ENCODE assay signal across 8 cellular contexts in the genomic region with DNA sequence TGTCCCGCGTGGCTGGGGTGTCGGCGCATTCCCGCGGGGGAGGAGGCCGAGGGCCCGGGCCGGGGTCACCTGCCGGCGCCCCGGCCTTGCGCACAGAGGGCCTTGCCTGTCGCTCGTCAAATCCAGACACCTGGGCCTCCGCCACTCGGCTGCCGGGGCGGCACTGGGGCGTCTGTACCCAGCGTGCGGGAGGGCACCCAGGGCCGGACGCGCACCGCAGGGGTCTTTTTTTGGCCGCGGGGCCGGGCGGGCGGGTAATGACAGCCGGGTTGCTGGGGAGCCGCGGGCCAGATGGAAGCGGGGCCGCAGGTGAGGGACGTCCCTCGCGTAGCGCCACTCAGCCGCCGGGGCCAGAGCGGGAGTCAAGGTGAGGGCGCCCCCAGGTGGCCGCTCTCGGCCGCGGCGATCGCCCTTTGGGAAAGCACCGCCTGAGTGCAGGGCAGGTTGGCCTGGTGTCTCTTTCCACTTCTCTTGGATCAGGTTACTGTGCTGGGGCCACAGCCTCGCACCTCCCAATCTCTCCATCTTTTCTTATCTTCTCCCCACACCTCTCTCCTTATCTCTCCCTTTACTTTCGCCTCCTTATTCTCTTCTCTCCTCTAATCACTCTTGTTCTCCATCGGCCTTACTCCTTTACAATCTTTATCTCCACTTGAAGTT. TPM values are rescaled to one million over a fixed set of nuclear protein-coding genes. Genes with fewer than 3 reads are reported as not detected.
DNase-seq lines count a peak whose midpoint lies in the region; ATAC-seq, FAIRE-seq and TF ChIP-seq lines count a peak whose summit lies in the region.

No MANE protein-coding gene starts in this region.

- H3K36me3 ChIP-seq in endothelial cell of umbilical vein (ENCODE audit: control insufficient read depth in 2 of 2, extremely low read depth in 1 of 2, insufficient read depth in 2 of 2, low read length in 2 of 2): peaks cover 4 to 17% of the 10 kb centered on the region in 2 experiments

- POLR2A ChIA-PET in endothelial cell of umbilical vein (lab: Charles Lee): no interaction called here

- H3K79me2 ChIP-seq in endothelial cell of umbilical vein (ENCODE audit: control insufficient read depth, insufficient read depth, low read length): peaks cover 46% of the 10 kb centered on the region

- H4K20me1 ChIP-seq in endothelial cell of umbilical vein (replicated peaks; ENCODE audit: control insufficient read depth, extremely low read depth, insufficient read depth, low read length): no peaks in the 10 kb centered on the region

- peak; percentile 80 for FAIRE-seq in endothelial cell of umbilical vein (lab: Jason Lieb, UNC)

- no peaks in the 10 kb centered on the region for H3K9me1 ChIP-seq in endothelial cell of umbilical vein (replicated peaks; ENCODE audit: control insufficient read depth, extremely low read depth, insufficient read depth, low read length)

- H3K4me3 ChIP-seq in endothelial cell of umbilical vein (replicated peaks in 1 of 3; ENCODE audit: insufficient read depth in 1 of 3, low read depth in 1 of 3, low read length in 3 of 3) (peak overlapping the region; percentile 39 to 60 (median 59)), mononuclear cell (ENCODE audit: low read length) (peak overlapping the region; percentile 16)

- CTCF ChIA-PET in endothelial cell of umbilical vein (lab: Charles Lee): interaction anchor here (1.4 to 9.3 kb wide), 4 partner anchors 10 to 25 kb away, joined by 4 to 138 read pairs (median 56); no protein-coding TSS in a partner anchor

- intact Hi-C loops in endothelial cell of umbilical vein (cut with micrococcal nuclease): loop anchor here (2.0 to 5.0 kb wide), 2 partner anchors 24 to 181 kb away; a partner anchor contains a TSS

- TF ChIP-seq CTCF in endothelial cell of umbilical vein (IDR thresholded peaks at IDR 0.05; ENCODE audit: extremely low read depth in 1 of 2, insufficient read depth in 1 of 2, low read depth in 1 of 2, low read length in 2 of 2): peak; percentile 82 to 98

- H3K9me3 ChIP-seq in endothelial cell of umbilical vein (replicated peaks; ENCODE audit: control insufficient read depth, insufficient read depth, low read length) (no peaks in the 10 kb centered on the region), mononuclear cell (ENCODE audit: low read depth, low read length) (no peaks in the 10 kb centered on the region)

- no peak for TF ChIP-seq POLR2A in endothelial cell of umbilical vein (IDR thresholded peaks at IDR 0.05; ENCODE audit: low read depth, low read length)

- DNase-seq in 8988T: peak; percentile 73
- peak; percentile 20 to 58 for DNase-seq in NCI-H1930 (lab: John Stamatoyannopoulos, UW)
- peak; percentile 82 for DNase-seq in activated T-cell treated with anti-CD3 and anti-CD28 coated beads for 1 hour (ENCODE audit: low read depth)
- peak; percentile 78 for DNase-seq in endothelial cell of umbilical vein (ENCODE audit: low read depth, low spot score)
- peak; percentile 68 to 69 for DNase-seq in stimulated activated CD8-positive, alpha-beta memory T cell treated with anti-CD3 and anti-CD28 coated beads, Interleukin-4, amount 100 ng/mL, for 4 hours (ENCODE audit: low read depth in 2 of 2, low spot score in 1 of 2)
- no peak for DNase-seq in NCI-H446 (lab: John Stamatoyannopoulos, UW)

- dilution Hi-C loops in endothelial cell of umbilical vein (cut with MboI; ENCODE audit: extremely low pct_ligation_motif_present, low sequenced_read_pairs): no loop called here

- no peak overlapping the region for H2AFZ ChIP-seq in endothelial cell of umbilical vein (ENCODE audit: low read depth, low read length)

- no peaks in the 10 kb centered on the region for H3K27me3 ChIP-seq in endothelial cell of umbilical vein (ENCODE audit: control insufficient read depth in 2 of 2, insufficient read depth in 2 of 2, low read length in 2 of 2)
- H3K27me3 ChIP-seq in mononuclear cell (ENCODE audit: insufficient read depth, low read length): peaks cover 48% of the 10 kb centered on the region

- H3K27ac ChIP-seq in endothelial cell of umbilical vein (ENCODE audit: insufficient read depth, low read depth, low read length): peak overlapping the region; percentile 80

- ATAC-seq in GM18909 (IDR thresholded peaks at IDR 0.05; ENCODE audit: poor library complexity, unreplicated experiment): peak; percentile 50

- H3K4me1 ChIP-seq in endothelial cell of umbilical vein (ENCODE audit: control insufficient read depth, extremely low read depth, insufficient read depth, low read length) (peaks cover 49% of the 10 kb centered on the region), mononuclear cell (ENCODE audit: insufficient read depth, low read length) (peaks cover 44% of the 10 kb centered on the region)

- BruUV-seq in endothelial cell of umbilical vein (replicated peaks; lab: Mats Ljungman, UMichigan): no TSS peak

- peak overlapping the region; percentile 86 for H3K4me2 ChIP-seq in endothelial cell of umbilical vein (ENCODE audit: insufficient read depth, low read length)

- peak overlapping the region; percentile 83 for H3K9ac ChIP-seq in endothelial cell of umbilical vein (replicated peaks; ENCODE audit: extremely low read depth, insufficient read depth, low read length)

TF ChIP-seq in endothelial cell of umbilical vein, 7 proteins besides CTCF, POLR2A, EP300 and RAD21:
- TF ChIP-seq GATA2 (IDR thresholded peaks at IDR 0.05; ENCODE audit: insufficient read depth, insufficient read length, low read depth, low read length): no peak
- no peak for TF ChIP-seq MYC (IDR thresholded peaks at IDR 0.05; ENCODE audit: low read depth, low read length)
- TF ChIP-seq EZH2 (IDR thresholded peaks at IDR 0.05; ENCODE audit: borderline replicate concordance, low read depth, low read length, severe bottlenecking): no peak
- TF ChIP-seq POLR2AphosphoS5 (IDR thresholded peaks at IDR 0.05; ENCODE audit: insufficient read depth, low read depth, low read length): peak; percentile 54
- TF ChIP-seq, protein P1, sequence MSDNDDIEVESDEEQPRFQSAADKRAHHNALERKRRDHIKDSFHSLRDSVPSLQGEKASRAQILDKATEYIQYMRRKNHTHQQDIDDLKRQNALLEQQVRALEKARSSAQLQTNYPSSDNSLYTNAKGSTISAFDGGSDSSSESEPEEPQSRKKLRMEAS (IDR thresholded peaks at IDR 0.05; ENCODE audit: insufficient read depth, insufficient read length): no peak

RNA-seq across cellular contexts. Expression of a gene that starts 3.5 kb away (rescaled TPM):
- total RNA-seq in endothelial cell of umbilical vein (183 and 227 TPM in 2 replicates), mononuclear cell (0.63 TPM)
- polyA plus RNA-seq in endothelial cell of umbilical vein: 99.7 and 109 TPM in 2 replicates
- polyA plus RNA-seq in endothelial cell of umbilical vein (2011; cell fraction: cytosol; rRNA removed): 69.9 and 75.8 TPM in 2 replicates
- polyA plus RNA-seq in endothelial cell of umbilical vein (2011; cell fraction: nucleus; rRNA removed): 320 and 340 TPM in 2 replicates
- polyA plus RNA-seq in endothelial cell of umbilical vein (2012): 99.4 and 105 TPM in 2 replicates
- 149 and 151 TPM in 2 replicates for polyA minus RNA-seq in endothelial cell of umbilical vein
- 4.6 TPM for polyA minus RNA-seq in endothelial cell of umbilical vein (2011; cell fraction: cytosol; rRNA and poly(A)+ RNA removed)
- polyA minus RNA-seq in endothelial cell of umbilical vein (2011; cell fraction: nucleus; rRNA and poly(A)+ RNA removed): 155 and 169 TPM in 2 replicates

RNA-seq across cellular contexts. Expression of a gene that starts 38.7 kb away (rescaled TPM):
- total RNA-seq in endothelial cell of umbilical vein (168 and 172 TPM in 2 replicates), mononuclear cell (109 TPM)
- 180 and 188 TPM in 2 replicates for polyA plus RNA-seq in endothelial cell of umbilical vein
- 184 and 190 TPM in 2 replicates for polyA plus RNA-seq in endothelial cell of umbilical vein (2011; cell fraction: cytosol; rRNA removed)
- polyA plus RNA-seq in endothelial cell of umbilical vein (2011; cell fraction: nucleus; rRNA removed): 83.4 and 98.1 TPM in 2 replicates
- 138 and 176 TPM in 2 replicates for polyA plus RNA-seq in endothelial cell of umbilical vein (2012)
- 185 and 191 TPM in 2 replicates for polyA minus RNA-seq in endothelial cell of umbilical vein
- 49.5 TPM for polyA minus RNA-seq in endothelial cell of umbilical vein (2011; cell fraction: cytosol; rRNA and poly(A)+ RNA removed)
- 38.0 and 59.9 TPM in 2 replicates for polyA minus RNA-seq in endothelial cell of umbilical vein (2011; cell fraction: nucleus; rRNA and poly(A)+ RNA removed)

RNA-seq across cellular contexts. Expression of a gene that starts 45.2 kb away (rescaled TPM):
- total RNA-seq in endothelial cell of umbilical vein (16.7 and 17.0 TPM in 2 replicates), mononuclear cell (10.1 TPM)
- 26.5 and 28.7 TPM in 2 replicates for polyA plus RNA-seq in endothelial cell of umbilical vein
- polyA plus RNA-seq in endothelial cell of umbilical vein (2011; cell fraction: cytosol; rRNA removed): 30.0 and 32.2 TPM in 2 replicates
- 31.6 and 32.7 TPM in 2 replicates for polyA plus RNA-seq in endothelial cell of umbilical vein (2011; cell fraction: nucleus; rRNA removed)
- 21.6 and 26.2 TPM in 2 replicates for polyA plus RNA-seq in endothelial cell of umbilical vein (2012)
- 24.4 and 30.5 TPM in 2 replicates for polyA minus RNA-seq in endothelial cell of umbilical vein
- polyA minus RNA-seq in endothelial cell of umbilical vein (2011; cell fraction: cytosol; rRNA and poly(A)+ RNA removed): 9.1 TPM
- polyA minus RNA-seq in endothelial cell of umbilical vein (2011; cell fraction: nucleus; rRNA and poly(A)+ RNA removed): 7.5 and 11.7 TPM in 2 replicates

Comparison
In these comparisons a context has a peak if more than half of its experiments do, and no peak if none do; other contexts are left out.
1. DNase-seq: peak in 8988T (single experiment), NCI-H1930 (2 of 2), activated T-cell treated with anti-CD3 and anti-CD28 coated beads for 1 hour (single experiment), endothelial cell of umbilical vein (single experiment) and stimulated activated CD8-positive, alpha-beta memory T cell treated with anti-CD3 and anti-CD28 coated beads, Interleukin-4, amount 100 ng/mL, for 4 hours (2 of 2); none in NCI-H446 (0 of 2).
2. RNA of a gene that starts 3.5 kb away (total RNA-seq): 183 to 227 TPM in endothelial cell of umbilical vein; 0.63 TPM in mononuclear cell (single experiment); every median in the first group is over 100 times any median in the second.